In the genomic region with DNA sequence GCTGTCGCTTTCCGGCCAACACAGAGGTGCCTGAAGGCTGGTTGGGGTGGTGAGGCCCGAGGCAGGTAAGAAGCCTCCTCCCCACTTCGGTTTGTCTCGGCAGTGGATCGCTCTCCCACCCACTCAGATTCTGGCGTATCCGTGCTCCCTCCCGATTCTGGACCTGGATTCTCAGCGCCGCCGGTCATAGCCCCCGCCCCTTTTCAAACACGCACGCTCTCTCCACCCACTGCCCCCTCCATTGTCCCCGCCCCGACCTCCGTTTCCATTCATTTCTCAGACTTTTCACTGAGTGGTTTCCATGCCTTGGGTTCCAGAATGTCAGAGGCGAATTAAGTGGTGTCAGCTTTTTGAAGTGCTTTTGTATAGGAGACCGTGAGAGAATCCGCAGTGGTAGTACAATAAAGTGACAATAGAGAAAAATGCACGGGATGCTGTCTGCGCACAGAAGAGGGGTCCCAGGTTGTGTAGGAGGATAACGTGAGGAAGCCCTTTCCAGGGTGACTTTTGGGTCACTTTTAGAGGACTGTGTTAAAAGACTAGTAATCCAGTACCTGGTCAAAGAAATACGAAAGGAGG, we compare ENCODE assay signal across 8 cellular contexts. TPM values are rescaled to one million over a fixed set of nuclear protein-coding genes. Genes with fewer than 3 reads are reported as not detected.
A peak's percentile ranks its signal among the peaks of the same experiment; 100 is the strongest.
DNase-seq lines count a peak whose midpoint lies in the region; ATAC-seq and TF ChIP-seq lines count a peak whose summit lies in the region.

SENP8 (plus strand) TSS at position 4 of the 579 bp plus-strand sequence. CDS start 21,221 bp downstream, outside the sequence.

- peaks cover 10% of the 10 kb centered on the region for H3K4me1 ChIP-seq in HUES64 (ENCODE audit: insufficient read depth, low read length)
- peaks cover 14 to 50% (median 23%) of the 10 kb centered on the region in 6 donors for H3K4me1 ChIP-seq in spleen

- H3K36me3 ChIP-seq in HUES64 (ENCODE audit: insufficient read depth, low read length): no peaks in the 10 kb centered on the region
- H3K36me3 ChIP-seq in spleen: no peaks in the 10 kb centered on the region

- H3K4me1 Mint-ChIP-seq in activated naive CD8-positive, alpha-beta T cell treated with anti-CD3 and anti-CD28 coated beads, Interleukin-2, amount 50 U/mL, for 24 hours: peaks cover 28% of the 10 kb centered on the region

- peak within 1 kb of the TSS; percentile 97 for H3K27ac Mint-ChIP-seq in activated naive CD8-positive, alpha-beta T cell treated with anti-CD3 and anti-CD28 coated beads, Interleukin-2, amount 50 U/mL, for 24 hours

- H3K4me3 ChIP-seq in HUES64 (ENCODE audit: low read length) (peak within 1 kb of the TSS; percentile 98), spleen (peak within 1 kb of the TSS; percentile 69 to 97 (median 88))

- peak within 1 kb of the TSS; percentile 97 for H3K9ac ChIP-seq in HUES64 (ENCODE audit: low read depth, low read length)

- no peaks in the 10 kb centered on the region for H3K27me3 Mint-ChIP-seq in activated naive CD8-positive, alpha-beta T cell treated with anti-CD3 and anti-CD28 coated beads, Interleukin-2, amount 50 U/mL, for 24 hours

- peak within 1 kb of the TSS; percentile 90 for H3K4me3 Mint-ChIP-seq in activated naive CD8-positive, alpha-beta T cell treated with anti-CD3 and anti-CD28 coated beads, Interleukin-2, amount 50 U/mL, for 24 hours

- H3K27me3 ChIP-seq in HUES64 (ENCODE audit: insufficient read depth, low read length): no peaks in the 10 kb centered on the region
- no peaks in the 10 kb centered on the region for H3K27me3 ChIP-seq in spleen (replicated peaks in 1 of 7)

- WGBS in HUES64: 2% methylated on average over 25 of the region's 25 CpGs
- 0 to 1% (median 1%) methylated on average over 25 of the region's 25 CpGs for WGBS in spleen, 5 donors

- TF ChIP-seq POLR2A in spleen (IDR thresholded peaks at IDR 0.05): no peak

- H3K36me3 Mint-ChIP-seq in activated naive CD8-positive, alpha-beta T cell treated with anti-CD3 and anti-CD28 coated beads, Interleukin-2, amount 50 U/mL, for 24 hours (ENCODE audit: low read depth): no peaks in the 10 kb centered on the region

- intact Hi-C loops in spleen (cut with DNase I; ENCODE audit: low total_unique reads): no loop called here

- DNase-seq in COLO829 (ENCODE audit: low spot score) (peak; percentile 40), hippocampal formation (lab: John Stamatoyannopoulos, UW) (peak; percentile 74 to 80), spleen (no peak), NCI-H82 (lab: John Stamatoyannopoulos, UW) (no peak), islet precursor cell (no peak)
- DNase-seq in activated naive CD8-positive, alpha-beta T cell treated with anti-CD3 and anti-CD28 coated beads, Interleukin-2, amount 50 U/mL, for 24 hours: no peak

- H3K27ac ChIP-seq in HUES64 (ENCODE audit: low read depth, low read length) (peak within 1 kb of the TSS; percentile 98), spleen (peak within 1 kb of the TSS; percentile 89 to 97 (median 93))

- peak; percentile 19 for ATAC-seq in GM19351 (IDR thresholded peaks at IDR 0.05; ENCODE audit: unreplicated experiment)
- ATAC-seq in activated naive CD8-positive, alpha-beta T cell treated with anti-CD3 and anti-CD28 coated beads, Interleukin-2, amount 50 U/mL, for 24 hours: peak; percentile 55

- no peaks in the 10 kb centered on the region for H3K9me3 Mint-ChIP-seq in activated naive CD8-positive, alpha-beta T cell treated with anti-CD3 and anti-CD28 coated beads, Interleukin-2, amount 50 U/mL, for 24 hours

- H3K9me3 ChIP-seq in HUES64 (ENCODE audit: insufficient read depth, low read depth, low read length) (no peaks in the 10 kb centered on the region), spleen (no peaks in the 10 kb centered on the region)

- TF ChIP-seq CTCF in spleen (IDR thresholded peaks at IDR 0.05 in 8 of 11, conservative IDR thresholded peaks at IDR 0.05 in 3 of 11): peak in 1 of 11 experiments; percentile 4

RNA-seq across cellular contexts. Expression of gene SENP8, which starts in this region (rescaled TPM):
- 4.7 TPM for polyA plus RNA-seq in HUES64 (2013, experiment 1 of 2)
- 6.3 TPM for polyA plus RNA-seq in HUES64 (2013, experiment 2 of 2)
- 1 to 10 TPM in 6 of 7 donors, under 1 TPM in 1; 0.93 to 3.0 (median 1.5) TPM for total RNA-seq in spleen
- 1 to 10 TPM in 1 of 3 donors, under 1 TPM in 2; 0.57 to 1.5 (median 0.89) TPM for polyA plus RNA-seq in spleen

Comparison
In these comparisons a context has a peak if more than half of its experiments do, and no peak if none do; other contexts are left out.
1. DNase-seq: peak in COLO829 (single experiment) and hippocampal formation (2 of 2); none in activated naive CD8-positive, alpha-beta T cell treated with anti-CD3 and anti-CD28 coated beads, Interleukin-2, amount 50 U/mL, for 24 hours (single experiment), spleen (single experiment), NCI-H82 (single experiment) and islet precursor cell (single experiment).